ENCODE assay signal across 16 cellular contexts in genomic region chr3:32593903-32594525, GRCh38. TPM values are rescaled to one million over a fixed set of nuclear protein-coding genes. Genes with fewer than 3 reads are reported as not detected.
DNase-seq lines count a peak whose midpoint lies in the region; ATAC-seq, FAIRE-seq and TF ChIP-seq lines count a peak whose summit lies in the region.
"Had no signal": no experiment of that assay in that cellular context is flagged by ENCODE, and none has a peak within 500 bp of the region (broad histone marks: within the 10 kb centered on the region; RNA-seq: fewer than 3 reads in every experiment).

No MANE protein-coding gene starts in this region.

- H3K9me3 Mint-ChIP-seq in immature natural killer cell: no peaks in the 10 kb centered on the region
- H3K9me3 Mint-ChIP-seq: activated T-helper 2 cell treated with anti-CD3 and anti-CD28 coated beads, Interferon-gamma antibody, Interleukin-2, Interleukin-4, amounts not matched to agents 10 μg/mL and 5 μg/mL and 100 μg/mL, durations not matched to agents 14 hours and 24 hours and 36 hours had no signal

- TF ChIP-seq CTCF in cardiac muscle cell (IDR thresholded peaks at IDR 0.05; ENCODE audit: low read depth, low read length) (no peak), bronchial epithelial cell (IDR thresholded peaks at IDR 0.05; ENCODE audit: insufficient read depth, low read length, severe bottlenecking) (no peak), vagina (IDR thresholded peaks at IDR 0.05) (no peak)

- WGBS in right cardiac atrium: 49% methylated on average over 4 of the region's 4 CpGs

- H3K27me3 Mint-ChIP-seq in immature natural killer cell (ENCODE audit: low read depth in 3 of 3): peaks cover 0 to 3% (median 0%) of the 10 kb centered on the region in 3 donors

- H3K4me1 Mint-ChIP-seq in immature natural killer cell: no peaks in the 10 kb centered on the region

- FAIRE-seq in bronchial epithelial cell (lab: Jason Lieb, UNC): no peak
- FAIRE-seq: endothelial cell of umbilical vein had no signal

- no peak for ATAC-seq in right cardiac atrium

- H3K27ac ChIP-seq in cardiac muscle cell (peak overlapping the region; percentile 8), right cardiac atrium (ENCODE audit: low read length) (no peak overlapping the region), vagina (no peak overlapping the region)
- H3K27ac ChIP-seq: brain microvascular endothelial cell had no signal

- H3K36me3 Mint-ChIP-seq in immature natural killer cell: no peaks in the 10 kb centered on the region

- DNase-seq in cardiac muscle cell (ENCODE audit: low read depth in 1 of 2, low spot score in 1 of 2): peak in 1 of 2 donors; percentile 70
- no peak for DNase-seq in right cardiac atrium
- DNase-seq in bronchial epithelial cell (ENCODE audit: low read depth): peak; percentile 78
- DNase-seq in head of caudate nucleus: peak in 25 of 42 donors; percentile 8 to 76 (median 43)
- no peak for DNase-seq in HK-2 (ENCODE audit: unreplicated experiment)
- no peak for DNase-seq in immature natural killer cell
- DNase-seq in NCI-H69 (lab: John Stamatoyannopoulos, UW): no peak
- no peak for DNase-seq in vagina (ENCODE audit: extremely low spot score in 2 of 2)
- DNase-seq: activated CD4-positive, alpha-beta T cell treated with anti-CD3 and anti-CD28 coated beads, Interleukin-2, amount 50 U/mL, for 48 hours; brain microvascular endothelial cell; mesendoderm; NCI-H1105 treated with DMSO at 0.1 percent for 48 hours; NCI-H510A treated with DMSO at 0.1 percent for 48 hours; stimulated activated CD4-positive, alpha-beta T cell treated with anti-CD3 and anti-CD28 coated beads, Interleukin-12 subunit alpha, Interleukin-12 subunit beta, amount 100 ng/mL, for 4 hours had no signal

- TF ChIP-seq POLR2A in vagina (IDR thresholded peaks at IDR 0.05): no peak

- no peaks in the 10 kb centered on the region for H3K27me3 ChIP-seq in cardiac muscle cell
- no peaks in the 10 kb centered on the region for H3K27me3 ChIP-seq in right cardiac atrium (ENCODE audit: control insufficient read depth, insufficient read depth)
- H3K27me3 ChIP-seq in bronchial epithelial cell (ENCODE audit: control insufficient read depth, insufficient read depth, low read length): peaks cover 2% of the 10 kb centered on the region
- H3K27me3 ChIP-seq in vagina: no peaks in the 10 kb centered on the region

- intact Hi-C loops in right cardiac atrium (cut with DNase I) (no loop called here), head of caudate nucleus (cut with DNase I) (no loop called here), vagina (cut with DNase I) (no loop called here)

- H3K4me1 ChIP-seq in cardiac muscle cell (ENCODE audit: low read depth): peaks cover 25% of the 10 kb centered on the region
- no peaks in the 10 kb centered on the region for H3K4me1 ChIP-seq in right cardiac atrium (ENCODE audit: control insufficient read depth, insufficient read depth, low read length)
- no peaks in the 10 kb centered on the region for H3K4me1 ChIP-seq in vagina

- no peak overlapping the region for H3K27ac Mint-ChIP-seq in immature natural killer cell
- H3K27ac Mint-ChIP-seq: activated T-helper 2 cell treated with anti-CD3 and anti-CD28 coated beads, Interferon-gamma antibody, Interleukin-2, Interleukin-4, amounts not matched to agents 10 μg/mL and 5 μg/mL and 100 μg/mL, durations not matched to agents 14 hours and 24 hours and 36 hours had no signal

- H3K4me3 ChIP-seq in cardiac muscle cell (no peak overlapping the region), right cardiac atrium (ENCODE audit: low read length) (no peak overlapping the region), bronchial epithelial cell (ENCODE audit: low read depth, low read length) (no peak overlapping the region), vagina (no peak overlapping the region)

- no peak overlapping the region for H3K4me3 Mint-ChIP-seq in immature natural killer cell

- no peaks in the 10 kb centered on the region for H3K36me3 ChIP-seq in cardiac muscle cell
- no peaks in the 10 kb centered on the region for H3K36me3 ChIP-seq in bronchial epithelial cell (ENCODE audit: control insufficient read depth, insufficient read depth, low read length)
- H3K36me3 ChIP-seq in vagina: no peaks in the 10 kb centered on the region
- H3K36me3 ChIP-seq: brain microvascular endothelial cell had no signal

- H3K9me3 ChIP-seq in cardiac muscle cell (ENCODE audit: low read depth) (no peaks in the 10 kb centered on the region), right cardiac atrium (ENCODE audit: control insufficient read depth, low read length) (no peaks in the 10 kb centered on the region), vagina (no peaks in the 10 kb centered on the region)

RNA-seq across cellular contexts. Expression of gene DYNC1LI1, which starts 23.4 kb away (rescaled TPM):
- 38.5 and 43.2 TPM in 2 replicates for total RNA-seq in cardiac muscle cell
- polyA plus RNA-seq in cardiac muscle cell: 46.9 and 47.3 TPM in 2 replicates
- total RNA-seq in right cardiac atrium: 10 to 100 TPM; 41.2 to 48.5 (median 46.1) TPM
- polyA plus RNA-seq in right cardiac atrium: 42.6 TPM
- total RNA-seq in bronchial epithelial cell: 24.5 and 26.1 TPM in 2 replicates
- 10 to 100 TPM; 25.4 to 30.8 (median 26.8) TPM for polyA plus RNA-seq in immature natural killer cell
- 25.3 TPM for total RNA-seq in vagina

Comparison
In these comparisons a context has a peak if more than half of its experiments do, and no peak if none do; other contexts are left out.
1. DNase-seq: peak in bronchial epithelial cell (single experiment) and head of caudate nucleus (25 of 42); none in right cardiac atrium (0 of 3), HK-2 (single experiment), immature natural killer cell (0 of 3), NCI-H69 (single experiment) and vagina (0 of 2).